Comparison of ENCODE assay signal across 22 cellular contexts in genomic region chrX:31652651-31653050, GRCh38.
A peak's percentile ranks its signal among the peaks of the same experiment; 100 is the strongest.
DNase-seq lines count a peak whose midpoint lies in the region; ATAC-seq, FAIRE-seq and TF ChIP-seq lines count a peak whose summit lies in the region.
"Had no signal": no experiment of that assay in that cellular context is flagged by ENCODE, and none has a peak within 500 bp of the region (broad histone marks: within the 10 kb centered on the region; RNA-seq: fewer than 3 reads in every experiment).

No MANE protein-coding gene starts in this region.

- no peaks in the 10 kb centered on the region for H4K20me1 ChIP-seq in hepatocyte (ENCODE audit: insufficient read depth, poor library complexity, severe bottlenecking)
- H4K20me1 ChIP-seq: BLaER1 treated with 17β-estradiol and CSF1 and Interleukin-3, amounts not matched to agents 10 nM and 100 nM had no signal

- H3K4me3 ChIP-seq in mucosa of descending colon (no peak overlapping the region), hepatocyte (no peak overlapping the region)
- H3K4me3 ChIP-seq: BLaER1 treated with 17β-estradiol and CSF1 and Interleukin-3, amounts not matched to agents 10 nM and 100 nM; SK-N-MC; skin epidermis had no signal

- TF ChIP-seq CTCF in mucosa of descending colon (IDR thresholded peaks at IDR 0.05): no peak
- TF ChIP-seq CTCF in hepatocyte (IDR thresholded peaks at IDR 0.05; ENCODE audit: poor library complexity): no peak

- H3K4me1 ChIP-seq in mucosa of descending colon (ENCODE audit: low read depth): no peaks in the 10 kb centered on the region
- no peaks in the 10 kb centered on the region for H3K4me1 ChIP-seq in hepatocyte (ENCODE audit: insufficient read depth)

- FAIRE-seq in GM18507 (lab: Jason Lieb, UNC): peak; percentile 29

- in situ Hi-C loops in KBM-7 (cut with MboI; ENCODE audit: low pct_unique_long_range_greater_than_20kb, low sequenced_read_pairs): loop anchor here (25.0 kb wide), 1 partner anchor 615 kb away; no protein-coding TSS in a partner anchor

- DNase-seq in GM18507 (ENCODE audit: extremely low spot score, insufficient read length, low read depth): no peak
- DNase-seq in NOMO-1 (lab: John Stamatoyannopoulos, UW; ENCODE audit: unreplicated experiment in 2 of 2): peak; percentile 43 to 81
- DNase-seq in mucosa of descending colon: no peak
- DNase-seq in hepatocyte (ENCODE audit: low spot score): no peak
- DNase-seq in GM19238 (ENCODE audit: insufficient read length, low spot score): no peak
- no peak for DNase-seq in KBM-7
- DNase-seq: ACHN; activated CD4-positive, alpha-beta T cell treated with anti-CD3 and anti-CD28 coated beads for 48 hours; activated T-cell treated with anti-CD3 and anti-CD28 coated beads, Interleukin-2, amount 50 U/mL, for 4 hours; effector CD4-positive, alpha-beta T cell; head of caudate nucleus; mesenchymal stem cell; NCI-H1694; NCI-H524 treated with DMSO at 0.1 percent for 48 hours; stimulated activated CD4-positive, alpha-beta T cell treated with anti-CD3 and anti-CD28 coated beads, Interleukin-2, amount 100 ng/mL, for 24 hours; T-helper 2 cell had no signal

- no peak overlapping the region for H3K4me2 ChIP-seq in hepatocyte

- intact Hi-C loops in mucosa of descending colon (cut with DNase I, micrococcal nuclease): loop anchor here in 1 of 2 donors (10.0 kb wide), 1 partner anchor 618 kb away; no protein-coding TSS in a partner anchor

- H2AFZ ChIP-seq in hepatocyte: no peak overlapping the region

- peak; percentile 82 for ATAC-seq in GM19324 (IDR thresholded peaks at IDR 0.05; ENCODE audit: low FRiP score, unreplicated experiment)
- ATAC-seq in mucosa of descending colon: peak; percentile 48
- ATAC-seq: activated T-cell treated with anti-CD3 and anti-CD28 coated beads, Interleukin-2, amount 50 U/mL, for 4 hours had no signal

- no peaks in the 10 kb centered on the region for H3K9me3 ChIP-seq in mucosa of descending colon
- no peaks in the 10 kb centered on the region for H3K9me3 ChIP-seq in hepatocyte (ENCODE audit: low read depth)
- H3K9me3 ChIP-seq: BLaER1 treated with 17β-estradiol and CSF1 and Interleukin-3, amounts not matched to agents 10 nM and 100 nM; neutrophil had no signal

- H3K79me2 ChIP-seq in hepatocyte: no peaks in the 10 kb centered on the region

- no peaks in the 10 kb centered on the region for H3K9me2 ChIP-seq in hepatocyte (replicated peaks; ENCODE audit: insufficient read depth)

- H3K36me3 ChIP-seq in mucosa of descending colon (ENCODE audit: low read depth) (no peaks in the 10 kb centered on the region), hepatocyte (replicated peaks; ENCODE audit: insufficient read depth, low read depth) (no peaks in the 10 kb centered on the region)
- H3K36me3 ChIP-seq: BLaER1 treated with 17β-estradiol and CSF1 and Interleukin-3, amounts not matched to agents 10 nM and 100 nM; neutrophil had no signal

- no peak overlapping the region for H3K27ac ChIP-seq in hepatocyte
- H3K27ac ChIP-seq: epithelial cell of prostate, neutrophil, SK-N-MC, skin epidermis had no signal

- WGBS in hepatocyte (ENCODE audit: low lambda C conversion rate, missing lambda C conversion rate): 46% methylated on average over 1 of the region's 1 CpG

- H3K27me3 ChIP-seq in hepatocyte: no peaks in the 10 kb centered on the region
- H3K27me3 ChIP-seq: neutrophil had no signal

Comparison
In these comparisons a context has a peak if more than half of its experiments do, and no peak if none do; other contexts are left out.
1. DNase-seq: peak in NOMO-1 (2 of 2); none in GM18507 (single experiment), mucosa of descending colon (0 of 3), hepatocyte (single experiment), GM19238 (single experiment) and KBM-7 (single experiment).